In genomic region chr2:191680639-191681038, GRCh38 we compare ENCODE assay signal across 9 cellular contexts. TPM values are rescaled to one million over a fixed set of nuclear protein-coding genes. Genes with fewer than 3 reads are reported as not detected.
DNase-seq lines count a peak whose midpoint lies in the region; ATAC-seq and TF ChIP-seq lines count a peak whose summit lies in the region.
"Had no signal": no experiment of that assay in that cellular context is flagged by ENCODE, and none has a peak within 500 bp of the region (broad histone marks: within the 10 kb centered on the region; RNA-seq: fewer than 3 reads in every experiment).

No MANE protein-coding gene starts in this region.

- H3K27me3 Mint-ChIP-seq in natural killer cell (ENCODE audit: low read depth in 2 of 2): no peaks in the 10 kb centered on the region

- H3K27me3 ChIP-seq in BJ (ENCODE audit: control insufficient read depth, insufficient read depth, low read length) (no peaks in the 10 kb centered on the region), brain microvascular endothelial cell (replicated peaks) (no peaks in the 10 kb centered on the region)

- POLR2A ChIA-PET in BJ (lab: Charles Lee): interaction anchor here (0.8 to 1.0 kb wide), 2 partner anchors 9 to 35 kb away, joined by 3 to 4 read pairs; no protein-coding TSS in a partner anchor

- peaks cover 16% of the 10 kb centered on the region for H3K36me3 Mint-ChIP-seq in natural killer cell

- peak overlapping the region; percentile 41 for H3K4me3 ChIP-seq in BJ (ENCODE audit: low read depth, low read length)
- H3K4me3 ChIP-seq in brain microvascular endothelial cell (ENCODE audit: low read depth, low read length): peak overlapping the region; percentile 42

- H3K27ac Mint-ChIP-seq in natural killer cell: peak overlapping the region; percentile 99

- H3K27ac ChIP-seq in KOPT-K1 (ENCODE audit: low read depth, low read length, poor library complexity, severe bottlenecking) (peak overlapping the region; percentile 36), brain microvascular endothelial cell (peak overlapping the region; percentile 19)

- peaks cover 54 to 60% of the 10 kb centered on the region in 2 donors for H3K4me1 Mint-ChIP-seq in natural killer cell

- DNase-seq in BJ (ENCODE audit: low read depth): no peak
- DNase-seq in brain microvascular endothelial cell: no peak
- no peak for DNase-seq in natural killer cell
- no peak for DNase-seq in mesenteric fat pad (ENCODE audit: low spot score)
- DNase-seq in occipital lobe (lab: John Stamatoyannopoulos, UW): no peak
- DNase-seq in NCI-H2107 treated with DMSO at 0.1 percent for 48 hours (lab: John Stamatoyannopoulos, UW; ENCODE audit: unreplicated experiment): no peak
- DNase-seq: NCI-H1930 had no signal

- peak overlapping the region; percentile 98 for H3K4me3 Mint-ChIP-seq in natural killer cell

- intact Hi-C loops in natural killer cell (cut with micrococcal nuclease): no loop called here

- in situ Hi-C loops in brain microvascular endothelial cell (cut with HindIII; ENCODE audit: low pct_ligation_motif_present, low sequenced_read_pairs): loop anchor here (25.0 kb wide), 1 partner anchor 118 kb away; no protein-coding TSS in a partner anchor

- TF ChIP-seq CTCF in BJ (IDR thresholded peaks at IDR 0.05; ENCODE audit: insufficient read depth, low read depth, low read length) (no peak), brain microvascular endothelial cell (IDR thresholded peaks at IDR 0.05; ENCODE audit: low read depth, low read length, missing control alignments) (no peak), natural killer cell (IDR thresholded peaks at IDR 0.05) (no peak)

- ATAC-seq in natural killer cell: no peak
- no peak for ATAC-seq in GM21381 (IDR thresholded peaks at IDR 0.05; ENCODE audit: unreplicated experiment)

- CTCF ChIA-PET in BJ (lab: Yijun Ruan, JAX): interaction anchor here (0.6 to 3.6 kb wide), 2 partner anchors 9 to 114 kb away, joined by 3 to 18 read pairs; no protein-coding TSS in a partner anchor

- no peaks in the 10 kb centered on the region for H3K9me3 Mint-ChIP-seq in natural killer cell

- H3K9me3 ChIP-seq in KOPT-K1 (ENCODE audit: insufficient read depth, low read length, poor library complexity, severe bottlenecking): no peaks in the 10 kb centered on the region

- H3K36me3 ChIP-seq in BJ (ENCODE audit: control insufficient read depth, insufficient read depth, low read length) (peaks cover 8% of the 10 kb centered on the region), KOPT-K1 (ENCODE audit: insufficient read depth, low read length) (peaks cover 49% of the 10 kb centered on the region), brain microvascular endothelial cell (replicated peaks) (peaks cover 18% of the 10 kb centered on the region)

RNA-seq across cellular contexts. Expression of gene NABP1, which starts 2.7 kb away (rescaled TPM):
- polyA plus RNA-seq in BJ (2011; rRNA removed): 63.8 and 93.7 TPM in 2 replicates
- 43.8 and 53.6 TPM in 2 replicates for polyA minus RNA-seq in BJ (2011; rRNA and poly(A)+ RNA removed)
- total RNA-seq in natural killer cell (10 to 100 TPM; 44.5 to 52.2 (median 45.7) TPM), mesenteric fat pad (142 TPM), occipital lobe (9.2 TPM)
